In genomic region chr4:118277243-118277642, GRCh38 we compare ENCODE assay signal across 15 cellular contexts.
DNase-seq lines count a peak whose midpoint lies in the region; ATAC-seq, FAIRE-seq and TF ChIP-seq lines count a peak whose summit lies in the region.
"Had no signal": no experiment of that assay in that cellular context is flagged by ENCODE, and none has a peak within 500 bp of the region (broad histone marks: within the 10 kb centered on the region; RNA-seq: fewer than 3 reads in every experiment).

No MANE protein-coding gene starts in this region.

- H3K79me2 ChIP-seq in PC-9 (ENCODE audit: low read depth), result peaks cover 27% of the 10 kb centered on the region
- peaks cover 15% of the 10 kb centered on the region for H3K79me2 ChIP-seq in keratinocyte (ENCODE audit: control insufficient read depth, insufficient read depth, low read length)

- H3K36me3 ChIP-seq in PC-9 (ENCODE audit: low read depth) (peaks cover 20% of the 10 kb centered on the region), keratinocyte (ENCODE audit: control insufficient read depth in 2 of 2, extremely low read depth in 1 of 2, insufficient read depth in 2 of 2, low read length in 2 of 2) (peaks cover 2 to 19% of the 10 kb centered on the region in 2 experiments)

- no peak for ATAC-seq in activated T-cell treated with anti-CD3 and anti-CD28 coated beads, Interleukin-2, amount 50 U/mL, for 72 hours (replicated peaks in 1 of 2)
- no peak for ATAC-seq in stimulated activated naive B cell treated with anti-CD40 and anti-IgM and Interleukin-4, amounts not matched to agents 10 μg/mL and 1 μg/mL and 100 μg/mL, for 72 hours (replicated peaks)
- ATAC-seq in GM21390 (IDR thresholded peaks at IDR 0.05; ENCODE audit: unreplicated experiment), result no peak
- ATAC-seq: foreskin keratinocyte had no signal

- peak overlapping the region; percentile 37 to 95 for H3K4me3 Mint-ChIP-seq in activated T-cell treated with anti-CD3 and anti-CD28 coated beads, Interleukin-2, amount 50 U/mL, for 72 hours
- peak overlapping the region; percentile 30 to 49 for H3K4me3 Mint-ChIP-seq in stimulated activated naive B cell treated with anti-CD40 and anti-IgM and Interleukin-4, amounts not matched to agents 10 μg/mL and 1 μg/mL and 100 μg/mL, for 72 hours

- H3K9me3 Mint-ChIP-seq in activated T-cell treated with anti-CD3 and anti-CD28 coated beads, Interleukin-2, amount 50 U/mL, for 72 hours, result no peaks in the 10 kb centered on the region
- H3K9me3 Mint-ChIP-seq in stimulated activated naive B cell treated with anti-CD40 and anti-IgM and Interleukin-4, amounts not matched to agents 10 μg/mL and 1 μg/mL and 100 μg/mL, for 72 hours, result peaks cover 0 to 2% of the 10 kb centered on the region in 2 donors

- H4K20me1 ChIP-seq in PC-9 (ENCODE audit: insufficient read depth) (peaks cover 6% of the 10 kb centered on the region), keratinocyte (ENCODE audit: control insufficient read depth, extremely low read depth, insufficient read depth, low read length) (no peaks in the 10 kb centered on the region)

- no peak overlapping the region for H3K27ac ChIP-seq in PC-9
- no peak overlapping the region for H3K27ac ChIP-seq in keratinocyte (ENCODE audit: control insufficient read depth, insufficient read depth, low read length)

- dilution Hi-C loops in keratinocyte (cut with MboI; ENCODE audit: extremely low pct_ligation_motif_present, low sequenced_read_pairs), result no loop called here

- H3K27me3 ChIP-seq in PC-9 (ENCODE audit: insufficient read depth, low read depth) (no peaks in the 10 kb centered on the region), keratinocyte (ENCODE audit: control insufficient read depth, extremely low read depth, insufficient read depth, low read length) (no peaks in the 10 kb centered on the region)
- H3K27me3 ChIP-seq: foreskin keratinocyte had no signal

- no peak overlapping the region for H3K9ac ChIP-seq in keratinocyte (ENCODE audit: control insufficient read depth, extremely low read depth, insufficient read depth, low read length)

- POLR2A ChIA-PET in PC-9 (lab: Charles Lee; ENCODE audit: unreplicated experiment), result no interaction called here

- H3K9me1 ChIP-seq in keratinocyte (ENCODE audit: control insufficient read depth, extremely low read depth, insufficient read depth, low read length), result no peaks in the 10 kb centered on the region

- no peak for DNase-seq in activated T-cell treated with anti-CD3 and anti-CD28 coated beads, Interleukin-2, amount 50 U/mL, for 72 hours
- no peak for DNase-seq in activated T-cell treated with anti-CD3 and anti-CD28 coated beads, Interleukin-2, amount 50 U/mL, for 1 hour
- DNase-seq in PC-9, result no peak
- no peak for DNase-seq in keratinocyte (ENCODE audit: low read depth, low spot score)
- no peak for DNase-seq in stimulated activated naive B cell treated with anti-CD40 and anti-IgM and Interleukin-4, amounts not matched to agents 10 μg/mL and 1 μg/mL and 100 μg/mL, for 72 hours
- DNase-seq in NCI-H1417 treated with DMSO at 0.1 percent for 48 hours (lab: John Stamatoyannopoulos, UW), result no peak
- DNase-seq in amygdala (lab: John Stamatoyannopoulos, UW), result no peak
- DNase-seq: activated effector memory CD4-positive, alpha-beta T cell treated with anti-CD3 and anti-CD28 coated beads, Interleukin-2, amount 50 U/mL, for 16 hours; cortex of kidney; foreskin keratinocyte; MM.1S; NCI-H446; Right ventricle myocardium superior; stimulated activated CD4-positive, alpha-beta T cell treated with anti-CD3 and anti-CD28 coated beads, Interleukin-4, amount 100 ng/mL, for 4 hours had no signal

- H3K4me2 ChIP-seq in PC-9 (peak overlapping the region; percentile 81), keratinocyte (ENCODE audit: control insufficient read depth, extremely low read depth, insufficient read depth, low read depth, low read length) (peak overlapping the region; percentile 76)

- H3K4me1 ChIP-seq in PC-9 (replicated peaks; ENCODE audit: insufficient read depth) (peaks cover 19% of the 10 kb centered on the region), keratinocyte (ENCODE audit: control insufficient read depth, extremely low read depth, insufficient read depth, low read length) (peaks cover 9% of the 10 kb centered on the region)

- H3K9me3 ChIP-seq in PC-9 (ENCODE audit: insufficient read depth, low read depth) (no peaks in the 10 kb centered on the region), keratinocyte (ENCODE audit: control insufficient read depth, low read depth, low read length) (no peaks in the 10 kb centered on the region)

- no TSS peak for BruUV-seq in PC-9 (replicated peaks; lab: Mats Ljungman, UMichigan)

- H2AFZ ChIP-seq in PC-9 (no peak overlapping the region), keratinocyte (ENCODE audit: control insufficient read depth, low read length) (no peak overlapping the region)

- peaks cover 32% of the 10 kb centered on the region for H3F3A ChIP-seq in PC-9 (ENCODE audit: insufficient read depth, low read depth)

- peaks cover 7 to 22% of the 10 kb centered on the region in 2 donors for H3K36me3 Mint-ChIP-seq in activated T-cell treated with anti-CD3 and anti-CD28 coated beads, Interleukin-2, amount 50 U/mL, for 72 hours (ENCODE audit: insufficient read depth in 2 of 2)
- peaks cover 33 to 38% of the 10 kb centered on the region in 2 donors for H3K36me3 Mint-ChIP-seq in stimulated activated naive B cell treated with anti-CD40 and anti-IgM and Interleukin-4, amounts not matched to agents 10 μg/mL and 1 μg/mL and 100 μg/mL, for 72 hours

- peaks cover 31% of the 10 kb centered on the region for H3K4me1 Mint-ChIP-seq in activated T-cell treated with anti-CD3 and anti-CD28 coated beads, Interleukin-2, amount 50 U/mL, for 72 hours (ENCODE audit: low read depth)
- H3K4me1 Mint-ChIP-seq in stimulated activated naive B cell treated with anti-CD40 and anti-IgM and Interleukin-4, amounts not matched to agents 10 μg/mL and 1 μg/mL and 100 μg/mL, for 72 hours, result peaks cover 8 to 34% of the 10 kb centered on the region in 2 donors

- no peak overlapping the region for H3K27ac Mint-ChIP-seq in activated T-cell treated with anti-CD3 and anti-CD28 coated beads, Interleukin-2, amount 50 U/mL, for 72 hours
- no peak overlapping the region for H3K27ac Mint-ChIP-seq in stimulated activated naive B cell treated with anti-CD40 and anti-IgM and Interleukin-4, amounts not matched to agents 10 μg/mL and 1 μg/mL and 100 μg/mL, for 72 hours

- TF ChIP-seq CTCF in PC-9 (conservative IDR thresholded peaks at IDR 0.05), result no peak
- no peak for TF ChIP-seq CTCF in keratinocyte (optimal IDR thresholded peaks at IDR 0.05 in 1 of 3, IDR thresholded peaks at IDR 0.05 in 1 of 3, conservative IDR thresholded peaks at IDR 0.05 in 1 of 3; ENCODE audit: extremely low read depth in 1 of 3, insufficient read depth in 2 of 3, low read length in 3 of 3)

- CTCF ChIA-PET in PC-9 (lab: Charles Lee), result no interaction called here

- no peaks in the 10 kb centered on the region for H3K27me3 Mint-ChIP-seq in activated T-cell treated with anti-CD3 and anti-CD28 coated beads, Interleukin-2, amount 50 U/mL, for 72 hours (ENCODE audit: low read depth)
- H3K27me3 Mint-ChIP-seq in stimulated activated naive B cell treated with anti-CD40 and anti-IgM and Interleukin-4, amounts not matched to agents 10 μg/mL and 1 μg/mL and 100 μg/mL, for 72 hours, result no peaks in the 10 kb centered on the region

- peak overlapping the region; percentile 87 for H3K4me3 ChIP-seq in PC-9
- H3K4me3 ChIP-seq in keratinocyte (ENCODE audit: control insufficient read depth in 2 of 3, extremely low read depth in 1 of 3, insufficient read depth in 2 of 3, low read depth in 1 of 3, low read length in 3 of 3), result peak overlapping the region in 1 of 3 experiments; percentile 98

- no peaks in the 10 kb centered on the region for H3K9me2 ChIP-seq in PC-9 (ENCODE audit: insufficient read depth)

- FAIRE-seq in keratinocyte (lab: Jason Lieb, UNC), result no peak

- intact Hi-C loops in PC-9 (cut with micrococcal nuclease; ENCODE audit: unreplicated experiment), result no loop called here
